In the genomic region with DNA sequence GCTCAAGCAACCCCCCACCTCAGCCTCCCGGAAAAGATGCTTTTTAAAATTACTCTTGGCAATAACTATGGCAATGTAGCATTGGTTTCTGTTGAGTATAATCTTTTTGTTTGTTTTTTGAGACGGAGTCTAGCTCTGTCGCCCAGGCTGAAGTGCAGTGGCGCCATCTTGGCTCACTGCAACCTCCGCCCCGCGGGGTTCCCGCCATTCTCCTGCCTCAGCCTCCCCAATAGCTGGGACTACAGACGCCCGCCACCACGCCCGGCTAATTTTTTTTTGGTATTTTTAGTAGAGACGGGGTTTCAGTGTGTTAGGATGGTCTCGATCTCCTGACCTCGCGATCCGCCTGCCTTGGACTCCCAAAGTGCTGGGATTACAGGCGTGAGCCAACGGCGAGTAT, we compare ENCODE assay signal across 8 cellular contexts. TPM values are rescaled to one million over a fixed set of nuclear protein-coding genes. Genes with fewer than 3 reads are reported as not detected.
DNase-seq lines count a peak whose midpoint lies in the region; TF ChIP-seq lines count a peak whose summit lies in the region.
"Not testable (repeated sequence)": the region's sequence is repeated elsewhere in the genome, so short reads cannot be mapped to it uniquely, and the experiment has no call there.

No MANE protein-coding gene starts in this region.

- not testable (repeated sequence) for H3K9me3 ChIP-seq in CD4-positive, alpha-beta memory T cell (ENCODE audit: control insufficient read depth in 1 of 2, low read length in 2 of 2); effector memory CD4-positive, alpha-beta T cell (ENCODE audit: control insufficient read depth, low read length); neural progenitor cell (ENCODE audit: low read depth); subcutaneous abdominal adipose tissue (ENCODE audit: control insufficient read depth in 5 of 5, low read length in 5 of 5)

- H3K27ac ChIP-seq in CD4-positive, alpha-beta memory T cell (ENCODE audit: low read depth, low read length) = peak overlapping the region; percentile 74
- H3K27ac ChIP-seq in effector memory CD4-positive, alpha-beta T cell (ENCODE audit: insufficient read depth, low read length, poor library complexity, severe bottlenecking); neural progenitor cell: not testable (repeated sequence)
- peak overlapping the region; percentile 87 for H3K27ac ChIP-seq in subcutaneous abdominal adipose tissue (ENCODE audit: low read depth, low read length)

- H4K20me1 ChIP-seq in neural progenitor cell (ENCODE audit: low read depth) = not testable (repeated sequence)

- not testable (repeated sequence) for H3K27me3 ChIP-seq in CD4-positive, alpha-beta memory T cell (ENCODE audit: insufficient read depth, low read length); effector memory CD4-positive, alpha-beta T cell (replicated peaks; ENCODE audit: control insufficient read depth, insufficient read depth, low read length, poor library complexity, severe bottlenecking); subcutaneous abdominal adipose tissue (ENCODE audit: control insufficient read depth in 5 of 5, insufficient read depth in 4 of 5, low read length in 5 of 5)
- H3K27me3 ChIP-seq in neural progenitor cell = peaks cover 13% of the 10 kb centered on the region

- not testable (repeated sequence) for H3K27me3 Mint-ChIP-seq in CD4-positive, alpha-beta memory T cell; activated T-helper 2 cell treated with anti-CD3 and anti-CD28 coated beads, Interferon-gamma antibody, Interleukin-2, Interleukin-4, amounts not matched to agents 10 μg/mL and 5 μg/mL and 100 μg/mL, durations not matched to agents 14 hours and 24 hours and 36 hours (ENCODE audit: low read depth); immature natural killer cell (ENCODE audit: low read depth in 3 of 3); neural progenitor cell (ENCODE audit: insufficient read depth, low read depth)

- CTCF ChIA-PET in CD4-positive, alpha-beta memory T cell (lab: Charles Lee; ENCODE audit: partially characterized antibody) = interaction anchor here (1.2 to 9.5 kb wide), 7 partner anchors 8 to 76 kb away, joined by 3 to 90 read pairs (median 13); a partner anchor contains a TSS

- TF ChIP-seq RAD21 in Ishikawa (IDR thresholded peaks at IDR 0.05; ENCODE audit: low read depth) = not testable (repeated sequence)

- DNase-seq in CD4-positive, alpha-beta memory T cell; activated T-helper 2 cell treated with anti-CD3 and anti-CD28 coated beads, Interferon-gamma antibody, Interleukin-2, Interleukin-4, amounts not matched to agents 10 μg/mL and 5 μg/mL and 100 μg/mL, durations not matched to agents 14 hours and 24 hours and 36 hours (ENCODE audit: low spot score); effector memory CD4-positive, alpha-beta T cell; immature natural killer cell; neural progenitor cell (ENCODE audit: low spot score): not testable (repeated sequence)
- DNase-seq in SHP77 treated with DMSO at 0.1 percent for 48 hours (lab: John Stamatoyannopoulos, UW) = peak; percentile 57

- peak overlapping the region; percentile 93 for H3K4me2 ChIP-seq in neural progenitor cell

- H3K9me3 Mint-ChIP-seq in CD4-positive, alpha-beta memory T cell; activated T-helper 2 cell treated with anti-CD3 and anti-CD28 coated beads, Interferon-gamma antibody, Interleukin-2, Interleukin-4, amounts not matched to agents 10 μg/mL and 5 μg/mL and 100 μg/mL, durations not matched to agents 14 hours and 24 hours and 36 hours; immature natural killer cell: not testable (repeated sequence)
- H3K9me3 Mint-ChIP-seq in neural progenitor cell = peaks cover 13% of the 10 kb centered on the region

- intact Hi-C loops in CD4-positive, alpha-beta memory T cell (cut with micrococcal nuclease) = loop anchor here (2.0 to 5.0 kb wide), 2 partner anchors 77 to 455 kb away; a partner anchor contains a TSS
- intact Hi-C loops in activated T-helper 2 cell treated with anti-CD3 and anti-CD28 coated beads, Interferon-gamma antibody, Interleukin-2, Interleukin-4, amounts not matched to agents 10 μg/mL and 5 μg/mL and 100 μg/mL, durations not matched to agents 14 hours and 24 hours and 36 hours (cut with micrococcal nuclease) = loop anchor here (5.0 kb wide), 1 partner anchor 77 kb away; no protein-coding TSS in a partner anchor

- H3K27ac Mint-ChIP-seq in CD4-positive, alpha-beta memory T cell = peak overlapping the region; percentile 42 to 95 (median 91)
- H3K27ac Mint-ChIP-seq in activated T-helper 2 cell treated with anti-CD3 and anti-CD28 coated beads, Interferon-gamma antibody, Interleukin-2, Interleukin-4, amounts not matched to agents 10 μg/mL and 5 μg/mL and 100 μg/mL, durations not matched to agents 14 hours and 24 hours and 36 hours = peak overlapping the region; percentile 89
- peak overlapping the region; percentile 91 to 97 (median 94) for H3K27ac Mint-ChIP-seq in immature natural killer cell
- not testable (repeated sequence) for H3K27ac Mint-ChIP-seq in neural progenitor cell

- POLR2A ChIA-PET in CD4-positive, alpha-beta memory T cell (lab: Charles Lee; ENCODE audit: partially characterized antibody) = interaction anchor here (0.6 to 3.9 kb wide), 9 partner anchors 14 to 1456 kb away, joined by 3 to 59 read pairs (median 4); a partner anchor contains a TSS

- not testable (repeated sequence) for TF ChIP-seq CTCF in neural progenitor cell (IDR thresholded peaks at IDR 0.05)

- not testable (repeated sequence) for H3K9ac ChIP-seq in neural progenitor cell
- H3K9ac ChIP-seq in subcutaneous abdominal adipose tissue (ENCODE audit: low read length in 5 of 5) = peak overlapping the region in 2 of 5 donors; percentile 58 to 85

- not testable (repeated sequence) for H2AFZ ChIP-seq in neural progenitor cell (replicated peaks)

- H3K36me3 ChIP-seq in CD4-positive, alpha-beta memory T cell (ENCODE audit: insufficient read depth, low read length); effector memory CD4-positive, alpha-beta T cell (ENCODE audit: control insufficient read depth, insufficient read depth, low read length); neural progenitor cell; subcutaneous abdominal adipose tissue (ENCODE audit: control insufficient read depth in 5 of 5, insufficient read depth in 5 of 5, low read length in 5 of 5): not testable (repeated sequence)

- peak overlapping the region; percentile 89 to 99 (median 96) for H3K4me3 Mint-ChIP-seq in CD4-positive, alpha-beta memory T cell
- peak overlapping the region; percentile 94 for H3K4me3 Mint-ChIP-seq in activated T-helper 2 cell treated with anti-CD3 and anti-CD28 coated beads, Interferon-gamma antibody, Interleukin-2, Interleukin-4, amounts not matched to agents 10 μg/mL and 5 μg/mL and 100 μg/mL, durations not matched to agents 14 hours and 24 hours and 36 hours (ENCODE audit: low read depth)
- H3K4me3 Mint-ChIP-seq in immature natural killer cell (peak overlapping the region; percentile 90 to 98 (median 97)), neural progenitor cell (peak overlapping the region; percentile 94)

- peak overlapping the region; percentile 87 to 90 for H3K4me3 ChIP-seq in CD4-positive, alpha-beta memory T cell (ENCODE audit: low read length in 2 of 2)
- H3K4me3 ChIP-seq in effector memory CD4-positive, alpha-beta T cell (ENCODE audit: insufficient read depth, low read depth, low read length, poor library complexity, severe bottlenecking) = peak overlapping the region; percentile 80
- H3K4me3 ChIP-seq in neural progenitor cell (peak overlapping the region; percentile 68), subcutaneous abdominal adipose tissue (ENCODE audit: low read depth in 1 of 5, low read length in 5 of 5) (peak overlapping the region; percentile 80 to 91 (median 81))

- peaks cover 11% of the 10 kb centered on the region for H3F3A ChIP-seq in neural progenitor cell (ENCODE audit: low read depth)

- H3K4me1 Mint-ChIP-seq in CD4-positive, alpha-beta memory T cell = peaks cover 34 to 56% (median 46%) of the 10 kb centered on the region in 4 donors
- H3K4me1 Mint-ChIP-seq in activated T-helper 2 cell treated with anti-CD3 and anti-CD28 coated beads, Interferon-gamma antibody, Interleukin-2, Interleukin-4, amounts not matched to agents 10 μg/mL and 5 μg/mL and 100 μg/mL, durations not matched to agents 14 hours and 24 hours and 36 hours (ENCODE audit: low read depth) = peaks cover 31% of the 10 kb centered on the region
- H3K4me1 Mint-ChIP-seq in immature natural killer cell (peaks cover 52 to 69% of the 10 kb centered on the region in 2 donors), neural progenitor cell (peaks cover 17% of the 10 kb centered on the region)

- H3K4me1 ChIP-seq in CD4-positive, alpha-beta memory T cell (ENCODE audit: insufficient read depth, low read length) = peaks cover 44% of the 10 kb centered on the region
- peaks cover 14% of the 10 kb centered on the region for H3K4me1 ChIP-seq in effector memory CD4-positive, alpha-beta T cell (ENCODE audit: control insufficient read depth, insufficient read depth, low read length, poor library complexity, severe bottlenecking)
- not testable (repeated sequence) for H3K4me1 ChIP-seq in neural progenitor cell
- peaks cover 0 to 33% (median 16%) of the 10 kb centered on the region in 5 donors for H3K4me1 ChIP-seq in subcutaneous abdominal adipose tissue (ENCODE audit: control insufficient read depth in 5 of 5, insufficient read depth in 5 of 5, low read length in 5 of 5)

- H3K36me3 Mint-ChIP-seq in CD4-positive, alpha-beta memory T cell = peaks cover 12 to 21% of the 10 kb centered on the region in 2 donors
- peaks cover 15% of the 10 kb centered on the region for H3K36me3 Mint-ChIP-seq in activated T-helper 2 cell treated with anti-CD3 and anti-CD28 coated beads, Interferon-gamma antibody, Interleukin-2, Interleukin-4, amounts not matched to agents 10 μg/mL and 5 μg/mL and 100 μg/mL, durations not matched to agents 14 hours and 24 hours and 36 hours (ENCODE audit: low read depth)
- H3K36me3 Mint-ChIP-seq in immature natural killer cell = peaks cover 0 to 11% (median 6%) of the 10 kb centered on the region in 3 donors
- H3K36me3 Mint-ChIP-seq in neural progenitor cell = peaks cover 20% of the 10 kb centered on the region

- H3K79me2 ChIP-seq in neural progenitor cell (ENCODE audit: low read depth) = peaks cover 23% of the 10 kb centered on the region

- not testable (repeated sequence) for TF ChIP-seq EP300 in Ishikawa (IDR thresholded peaks at IDR 0.05; ENCODE audit: borderline replicate concordance)

RNA-seq across cellular contexts. Expression of a gene that starts 0.9 kb away (rescaled TPM):
- 10 to 100 TPM; 69.7 to 69.8 TPM for total RNA-seq in CD4-positive, alpha-beta memory T cell
- polyA plus RNA-seq in CD4-positive, alpha-beta memory T cell = 100 to 1,000 TPM in 1 of 2 donors, 10 to 100 TPM in 1; 69.2 to 130 TPM
- total RNA-seq in activated T-helper 2 cell treated with anti-CD3 and anti-CD28 coated beads, Interferon-gamma antibody, Interleukin-2, Interleukin-4, amounts not matched to agents 10 μg/mL and 5 μg/mL and 100 μg/mL, durations not matched to agents 14 hours and 24 hours and 36 hours = 14.2 and 14.8 TPM in 2 replicates
- 100 to 1,000 TPM in 2 of 3 donors, 10 to 100 TPM in 1; 81.6 to 112 (median 105) TPM for polyA plus RNA-seq in immature natural killer cell
- 30.6 and 30.8 TPM in 2 replicates for total RNA-seq in neural progenitor cell (ENCODE audit: low replicate concordance)

RNA-seq across cellular contexts. Expression of a gene that starts 32.3 kb away (rescaled TPM):
- 10 to 100 TPM; 16.7 to 18.3 TPM for total RNA-seq in CD4-positive, alpha-beta memory T cell
- 10 to 100 TPM; 21.2 to 24.9 TPM for polyA plus RNA-seq in CD4-positive, alpha-beta memory T cell
- 12.0 and 12.1 TPM in 2 replicates for total RNA-seq in activated T-helper 2 cell treated with anti-CD3 and anti-CD28 coated beads, Interferon-gamma antibody, Interleukin-2, Interleukin-4, amounts not matched to agents 10 μg/mL and 5 μg/mL and 100 μg/mL, durations not matched to agents 14 hours and 24 hours and 36 hours
- polyA plus RNA-seq in immature natural killer cell = 10 to 100 TPM; 15.7 to 20.1 (median 15.7) TPM
- 10.2 and 18.0 TPM in 2 replicates for total RNA-seq in neural progenitor cell (ENCODE audit: low replicate concordance)
